Comparison of ENCODE assay signal across 1 cellular context in the genomic region with DNA sequence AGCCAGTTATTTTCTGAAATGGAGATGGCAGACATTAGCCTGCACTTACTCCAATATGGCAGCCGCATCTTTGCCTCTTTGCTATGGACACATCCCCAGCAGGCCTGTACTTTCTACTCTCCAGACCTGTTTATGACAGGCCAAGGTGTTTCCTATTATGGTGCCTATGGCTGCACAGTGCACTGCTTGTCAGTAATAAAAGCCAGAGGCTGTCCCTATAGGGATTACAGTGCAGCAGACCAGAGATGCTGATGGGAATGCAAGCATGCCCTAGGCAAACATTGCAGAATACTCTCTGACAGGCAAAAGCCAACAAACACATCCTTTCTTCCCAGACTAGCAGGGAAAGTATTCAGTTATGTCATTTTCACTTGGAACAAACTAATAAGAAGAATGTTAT.
TF ChIP-seq lines count a peak whose summit lies in the region.

No MANE protein-coding gene starts in this region.

TF ChIP-seq in HepG2, 621 proteins besides CTCF, POLR2A, EP300 and RAD21 (continued from another document):
- TF ChIP-seq, protein P1, sequence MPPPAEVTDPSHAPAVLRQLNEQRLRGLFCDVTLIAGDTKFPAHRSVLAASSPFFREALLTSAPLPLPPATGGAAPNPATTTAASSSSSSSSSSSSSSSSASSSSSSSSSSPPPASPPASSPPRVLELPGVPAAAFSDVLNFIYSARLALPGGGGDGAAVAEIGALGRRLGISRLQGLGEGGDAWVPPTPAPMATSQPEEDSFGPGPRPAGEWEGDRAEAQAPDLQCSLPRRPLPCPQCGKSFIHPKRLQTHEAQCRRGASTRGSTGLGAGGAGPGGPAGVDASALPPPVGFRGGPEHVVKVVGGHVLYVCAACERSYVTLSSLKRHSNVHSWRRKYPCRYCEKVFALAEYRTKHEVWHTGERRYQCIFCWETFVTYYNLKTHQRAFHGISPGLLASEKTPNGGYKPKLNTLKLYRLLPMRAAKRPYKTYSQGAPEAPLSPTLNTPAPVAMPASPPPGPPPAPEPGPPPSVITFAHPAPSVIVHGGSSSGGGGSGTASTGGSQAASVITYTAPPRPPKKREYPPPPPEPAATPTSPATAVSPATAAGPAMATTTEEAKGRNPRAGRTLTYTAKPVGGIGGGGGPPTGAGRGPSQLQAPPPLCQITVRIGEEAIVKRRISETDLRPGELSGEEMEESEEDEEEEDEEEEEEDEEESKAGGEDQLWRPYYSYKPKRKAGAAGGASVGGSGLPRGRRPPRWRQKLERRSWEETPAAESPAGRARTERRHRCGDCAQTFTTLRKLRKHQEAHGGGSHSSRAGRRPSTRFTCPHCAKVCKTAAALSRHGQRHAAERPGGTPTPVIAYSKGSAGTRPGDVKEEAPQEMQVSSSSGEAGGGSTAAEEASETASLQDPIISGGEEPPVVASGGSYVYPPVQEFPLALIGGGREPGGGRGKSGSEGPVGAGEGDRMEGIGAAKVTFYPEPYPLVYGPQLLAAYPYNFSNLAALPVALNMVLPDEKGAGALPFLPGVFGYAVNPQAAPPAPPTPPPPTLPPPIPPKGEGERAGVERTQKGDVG (CRISPR knock-in tag; IDR thresholded peaks at IDR 0.05; ENCODE audit: borderline replicate concordance) = no peak
- TF ChIP-seq CEBPB (IDR thresholded peaks at IDR 0.05; ENCODE audit: borderline replicate concordance, low read depth, low read length) (peak; percentile 29; the same call in 1 of the 2 replicates), ARID5B (CRISPR knock-in tag; IDR thresholded peaks at IDR 0.05) (peak; percentile 49; the same call in 1 of the 2 replicates), ZNF335 (CRISPR knock-in tag; IDR thresholded peaks at IDR 0.05) (no peak), KAT8 (CRISPR knock-in tag; IDR thresholded peaks at IDR 0.05) (no peak), ZFP91 (CRISPR knock-in tag; IDR thresholded peaks at IDR 0.05; ENCODE audit: borderline replicate concordance) (no peak), ZNF512 (CRISPR knock-in tag; IDR thresholded peaks at IDR 0.05) (no peak), GFI1 (CRISPR knock-in tag; IDR thresholded peaks at IDR 0.05; ENCODE audit: borderline replicate concordance) (no peak), ZNF589 (CRISPR knock-in tag; conservative IDR thresholded peaks at IDR 0.05) (no peak), ZNF75D (CRISPR knock-in tag; IDR thresholded peaks at IDR 0.05; ENCODE audit: borderline replicate concordance) (no peak), ZNF17 (CRISPR knock-in tag; IDR thresholded peaks at IDR 0.05) (no peak), ZNF224 (CRISPR knock-in tag; IDR thresholded peaks at IDR 0.05) (no peak), CENPBD1 (CRISPR knock-in tag; IDR thresholded peaks at IDR 0.05; ENCODE audit: borderline replicate concordance, low read depth) (no peak), PHF20 (CRISPR knock-in tag; IDR thresholded peaks at IDR 0.05) (no peak), MTF1 (CRISPR knock-in tag; IDR thresholded peaks at IDR 0.05) (no peak), ZNF598 (CRISPR knock-in tag; IDR thresholded peaks at IDR 0.05; ENCODE audit: borderline replicate concordance) (no peak), ZMYM2 (CRISPR knock-in tag; IDR thresholded peaks at IDR 0.05) (no peak), ARNT2 (CRISPR knock-in tag; IDR thresholded peaks at IDR 0.05; ENCODE audit: low read depth) (no peak), SAP130 (CRISPR knock-in tag; IDR thresholded peaks at IDR 0.05; ENCODE audit: low read depth) (peak; percentile 45; the same call in 1 of the 2 replicates), HNF1A (IDR thresholded peaks at IDR 0.05; ENCODE audit: low read depth) (no peak), HNF1A (CRISPR knock-in tag; IDR thresholded peaks at IDR 0.05; ENCODE audit: borderline replicate concordance) (no peak), ETV6 (CRISPR knock-in tag; conservative IDR thresholded peaks at IDR 0.05) (no peak), HNF4A (CRISPR knock-in tag; IDR thresholded peaks at IDR 0.05) (0 out of 2 replicates have a peak, but pooled peaks have one; percentile 24), FOXA1 (IDR thresholded peaks at IDR 0.05) (no peak), FOXA1 (CRISPR knock-in tag; IDR thresholded peaks at IDR 0.05) (peak; percentile 77; the same call in 1 of the 2 replicates)
- TF ChIP-seq, protein P2, sequence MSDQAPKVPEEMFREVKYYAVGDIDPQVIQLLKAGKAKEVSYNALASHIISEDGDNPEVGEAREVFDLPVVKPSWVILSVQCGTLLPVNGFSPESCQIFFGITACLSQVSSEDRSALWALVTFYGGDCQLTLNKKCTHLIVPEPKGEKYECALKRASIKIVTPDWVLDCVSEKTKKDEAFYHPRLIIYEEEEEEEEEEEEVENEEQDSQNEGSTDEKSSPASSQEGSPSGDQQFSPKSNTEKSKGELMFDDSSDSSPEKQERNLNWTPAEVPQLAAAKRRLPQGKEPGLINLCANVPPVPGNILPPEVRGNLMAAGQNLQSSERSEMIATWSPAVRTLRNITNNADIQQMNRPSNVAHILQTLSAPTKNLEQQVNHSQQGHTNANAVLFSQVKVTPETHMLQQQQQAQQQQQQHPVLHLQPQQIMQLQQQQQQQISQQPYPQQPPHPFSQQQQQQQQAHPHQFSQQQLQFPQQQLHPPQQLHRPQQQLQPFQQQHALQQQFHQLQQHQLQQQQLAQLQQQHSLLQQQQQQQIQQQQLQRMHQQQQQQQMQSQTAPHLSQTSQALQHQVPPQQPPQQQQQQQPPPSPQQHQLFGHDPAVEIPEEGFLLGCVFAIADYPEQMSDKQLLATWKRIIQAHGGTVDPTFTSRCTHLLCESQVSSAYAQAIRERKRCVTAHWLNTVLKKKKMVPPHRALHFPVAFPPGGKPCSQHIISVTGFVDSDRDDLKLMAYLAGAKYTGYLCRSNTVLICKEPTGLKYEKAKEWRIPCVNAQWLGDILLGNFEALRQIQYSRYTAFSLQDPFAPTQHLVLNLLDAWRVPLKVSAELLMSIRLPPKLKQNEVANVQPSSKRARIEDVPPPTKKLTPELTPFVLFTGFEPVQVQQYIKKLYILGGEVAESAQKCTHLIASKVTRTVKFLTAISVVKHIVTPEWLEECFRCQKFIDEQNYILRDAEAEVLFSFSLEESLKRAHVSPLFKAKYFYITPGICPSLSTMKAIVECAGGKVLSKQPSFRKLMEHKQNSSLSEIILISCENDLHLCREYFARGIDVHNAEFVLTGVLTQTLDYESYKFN (CRISPR knock-in tag; conservative IDR thresholded peaks at IDR 0.05) = 0 out of 2 replicates have a peak, but pooled peaks have one; percentile 24
- TF ChIP-seq, protein P3, sequence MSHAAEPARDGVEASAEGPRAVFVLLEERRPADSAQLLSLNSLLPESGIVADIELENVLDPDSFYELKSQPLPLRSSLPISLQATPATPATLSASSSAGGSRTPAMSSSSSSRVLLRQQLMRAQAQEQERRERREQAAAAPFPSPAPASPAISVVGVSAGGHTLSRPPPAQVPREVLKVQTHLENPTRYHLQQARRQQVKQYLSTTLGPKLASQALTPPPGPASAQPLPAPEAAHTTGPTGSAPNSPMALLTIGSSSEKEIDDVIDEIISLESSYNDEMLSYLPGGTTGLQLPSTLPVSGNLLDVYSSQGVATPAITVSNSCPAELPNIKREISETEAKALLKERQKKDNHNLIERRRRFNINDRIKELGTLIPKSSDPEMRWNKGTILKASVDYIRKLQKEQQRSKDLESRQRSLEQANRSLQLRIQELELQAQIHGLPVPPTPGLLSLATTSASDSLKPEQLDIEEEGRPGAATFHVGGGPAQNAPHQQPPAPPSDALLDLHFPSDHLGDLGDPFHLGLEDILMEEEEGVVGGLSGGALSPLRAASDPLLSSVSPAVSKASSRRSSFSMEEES (CRISPR knock-in tag; IDR thresholded peaks at IDR 0.05) = no peak
TF ChIP-seq in HepG2: peak in this region for 21.
